In the genomic region with DNA sequence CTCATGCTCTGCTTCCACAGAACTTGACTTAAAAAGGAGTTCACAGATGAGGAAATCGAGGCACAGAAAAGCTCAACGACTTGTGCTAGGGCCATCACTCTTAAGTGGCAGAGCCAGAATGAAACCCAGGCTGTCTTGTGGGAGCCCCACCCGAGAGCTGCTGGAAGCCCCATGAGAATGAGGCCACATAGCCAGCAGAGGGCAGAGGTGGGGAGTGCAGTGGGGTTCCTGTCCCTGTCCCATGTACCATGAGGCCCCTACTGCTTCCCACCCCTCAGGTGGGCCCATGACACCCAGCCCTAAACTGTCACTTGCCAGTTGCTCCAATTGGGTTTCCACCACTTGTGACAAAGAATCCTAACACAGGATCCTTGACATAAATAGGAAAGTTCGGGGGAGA, we compare ENCODE assay signal across 9 cellular contexts.
A peak's percentile ranks its signal among the peaks of the same experiment; 100 is the strongest.
DNase-seq lines count a peak whose midpoint lies in the region; ATAC-seq and TF ChIP-seq lines count a peak whose summit lies in the region.
"Had no signal": no experiment of that assay in that cellular context is flagged by ENCODE, and none has a peak within 500 bp of the region (broad histone marks: within the 10 kb centered on the region; RNA-seq: fewer than 3 reads in every experiment).

No MANE protein-coding gene starts in this region.

- no peak overlapping the region for H3K18ac ChIP-seq in neuronal stem cell (ENCODE audit: low read length)

- BruUV-seq in A673 (replicated peaks; lab: Mats Ljungman, UMichigan): no TSS peak

- H2BK12ac ChIP-seq in neuronal stem cell (ENCODE audit: low read length): no peak overlapping the region

- DNase-seq in A673 (ENCODE audit: low spot score): peak; percentile 51
- DNase-seq in T-helper 2 cell treated with Interferon-gamma antibody and Interleukin-4, amounts not matched to agents 5 μg/mL and 100 μg/mL, for 36 hours (ENCODE audit: low spot score): peak; percentile 4
- peak; percentile 11 for DNase-seq in effector CD4-positive, alpha-beta T cell
- DNase-seq in neuronal stem cell (ENCODE audit: low spot score): no peak
- no peak for DNase-seq in RWPE1 (ENCODE audit: low spot score)
- DNase-seq in AG08396 (ENCODE audit: low spot score): no peak

- no peaks in the 10 kb centered on the region for H3K79me1 ChIP-seq in neuronal stem cell (ENCODE audit: low read depth, low read length)

- H3K4me1 Mint-ChIP-seq in T-helper 2 cell treated with Interferon-gamma antibody and Interleukin-4, amounts not matched to agents 5 μg/mL and 100 μg/mL, for 36 hours (ENCODE audit: low read depth): no peaks in the 10 kb centered on the region

- no peak overlapping the region for H4K91ac ChIP-seq in neuronal stem cell (ENCODE audit: low read depth, low read length, poor library complexity)

- no peak overlapping the region for H3K4me3 Mint-ChIP-seq in T-helper 2 cell treated with Interferon-gamma antibody and Interleukin-4, amounts not matched to agents 5 μg/mL and 100 μg/mL, for 36 hours

- H3K23ac ChIP-seq in neuronal stem cell (ENCODE audit: low read depth, low read length, poor library complexity): no peak overlapping the region

- H3K27ac ChIP-seq in A673 (ENCODE audit: low read depth, low read length, poor library complexity, severe bottlenecking) (no peak overlapping the region), neuronal stem cell (replicated peaks; ENCODE audit: low read length) (no peak overlapping the region), RWPE1 (no peak overlapping the region)
- H3K27ac ChIP-seq: parathyroid adenoma had no signal

- no peaks in the 10 kb centered on the region for H3K9me3 ChIP-seq in A673 (ENCODE audit: low read depth, low read length, poor library complexity, severe bottlenecking)
- H3K9me3 ChIP-seq in neuronal stem cell (replicated peaks in 1 of 2; ENCODE audit: control insufficient read depth in 2 of 2, insufficient read depth in 1 of 2, low read depth in 1 of 2, low read length in 2 of 2): no peaks in the 10 kb centered on the region

- H3K9me3 Mint-ChIP-seq in T-helper 2 cell treated with Interferon-gamma antibody and Interleukin-4, amounts not matched to agents 5 μg/mL and 100 μg/mL, for 36 hours: no peaks in the 10 kb centered on the region

- no peak overlapping the region for H3K4ac ChIP-seq in neuronal stem cell (ENCODE audit: low read length)

- H3K27me3 Mint-ChIP-seq in T-helper 2 cell treated with Interferon-gamma antibody and Interleukin-4, amounts not matched to agents 5 μg/mL and 100 μg/mL, for 36 hours (ENCODE audit: low read depth): peaks cover 5% of the 10 kb centered on the region

- CTCF ChIA-PET in A673 (lab: Charles Lee): no interaction called here
- CTCF ChIA-PET in RWPE1 (lab: Yijun Ruan, JAX): interaction anchor here (0.8 to 1.1 kb wide), 2 partner anchors 19 to 174 kb away, joined by 3 to 4 read pairs; no protein-coding TSS in a partner anchor

- H3K4me3 ChIP-seq in A673 (ENCODE audit: low read depth, low read length, poor library complexity, severe bottlenecking) (no peak overlapping the region), neuronal stem cell (ENCODE audit: low read length in 2 of 2) (no peak overlapping the region)

- H3K9ac ChIP-seq in neuronal stem cell (ENCODE audit: low read depth, low read length, poor library complexity): no peak overlapping the region
- H3K9ac ChIP-seq: parathyroid adenoma had no signal

- H3K4me2 ChIP-seq in neuronal stem cell (ENCODE audit: insufficient read depth, low read length, poor library complexity, severe bottlenecking): no peak overlapping the region

- H3K27ac Mint-ChIP-seq in T-helper 2 cell treated with Interferon-gamma antibody and Interleukin-4, amounts not matched to agents 5 μg/mL and 100 μg/mL, for 36 hours: no peak overlapping the region

- no peak overlapping the region for H3K14ac ChIP-seq in neuronal stem cell (ENCODE audit: low read length)

- no peak overlapping the region for H2AK5ac ChIP-seq in neuronal stem cell (ENCODE audit: low read depth, low read length)

- H2AFZ ChIP-seq in neuronal stem cell (ENCODE audit: low read length): no peak overlapping the region
- H2AFZ ChIP-seq: parathyroid adenoma had no signal

- no peak overlapping the region for H4K8ac ChIP-seq in neuronal stem cell (ENCODE audit: low read depth, low read length)

- no peak overlapping the region for H2BK120ac ChIP-seq in neuronal stem cell (ENCODE audit: low read depth, low read length)

- H3K27me3 ChIP-seq in A673 (replicated peaks; ENCODE audit: insufficient read depth, low read depth, low read length, poor library complexity) (no peaks in the 10 kb centered on the region), neuronal stem cell (ENCODE audit: control insufficient read depth in 3 of 3, insufficient read depth in 3 of 3, low read depth in 1 of 3, low read length in 3 of 3) (no peaks in the 10 kb centered on the region)

- POLR2A ChIA-PET in A673 (lab: Charles Lee; ENCODE audit: low non-redundant PET) (no interaction called here), RWPE1 (lab: Yijun Ruan, JAX; ENCODE audit: low non-redundant PET) (no interaction called here)

- WGBS in neuronal stem cell (ENCODE audit: extremely low coverage in 2 of 2, insufficient read length in 2 of 2, insufficient replicate concordance in 1 of 2), 2 donors: no CpG with 5 or more reads among the region's 4 CpGs

- H2BK15ac ChIP-seq in neuronal stem cell (ENCODE audit: low read length): no peak overlapping the region

- no peaks in the 10 kb centered on the region for H3K36me3 ChIP-seq in A673 (ENCODE audit: insufficient read depth, low read length, poor library complexity, severe bottlenecking)
- H3K36me3 ChIP-seq in neuronal stem cell (replicated peaks in 1 of 2; ENCODE audit: control insufficient read depth in 2 of 2, insufficient read depth in 2 of 2, low read length in 2 of 2): no peaks in the 10 kb centered on the region

- peak; percentile 57 for ATAC-seq in GM19463 (IDR thresholded peaks at IDR 0.05; ENCODE audit: unreplicated experiment)
- ATAC-seq in GM21526 (IDR thresholded peaks at IDR 0.05; ENCODE audit: low FRiP score, unreplicated experiment): no peak

- peaks cover 2% of the 10 kb centered on the region for H3K4me1 ChIP-seq in A673 (ENCODE audit: insufficient read depth, low read length, poor library complexity, severe bottlenecking)
- peaks cover 0 to 1% of the 10 kb centered on the region in 2 donors for H3K4me1 ChIP-seq in neuronal stem cell (ENCODE audit: control insufficient read depth in 2 of 2, insufficient read depth in 1 of 2, low read depth in 1 of 2, low read length in 2 of 2)
- H3K4me1 ChIP-seq: parathyroid adenoma had no signal

- intact Hi-C loops in A673 (cut with micrococcal nuclease; ENCODE audit: unreplicated experiment): loop anchor here (5.0 kb wide), 2 partner anchors 132 to 167 kb away; no protein-coding TSS in a partner anchor

- TF ChIP-seq CTCF in A673 (conservative IDR thresholded peaks at IDR 0.05; ENCODE audit: low read depth, low read length): peak; percentile 61
- no peak for TF ChIP-seq CTCF in RWPE1 (conservative IDR thresholded peaks at IDR 0.05; ENCODE audit: low read depth)

- no peaks in the 10 kb centered on the region for H3K36me3 Mint-ChIP-seq in T-helper 2 cell treated with Interferon-gamma antibody and Interleukin-4, amounts not matched to agents 5 μg/mL and 100 μg/mL, for 36 hours (ENCODE audit: low read depth)

- H2BK5ac ChIP-seq in neuronal stem cell (ENCODE audit: low read length): peak overlapping the region; percentile 25

Comparison
In these comparisons a context has a peak if more than half of its experiments do, and no peak if none do; other contexts are left out.
1. DNase-seq: peak in A673 (single experiment), T-helper 2 cell treated with Interferon-gamma antibody and Interleukin-4, amounts not matched to agents 5 μg/mL and 100 μg/mL, for 36 hours (single experiment) and effector CD4-positive, alpha-beta T cell (single experiment); none in neuronal stem cell (single experiment), RWPE1 (single experiment) and AG08396 (single experiment).